17 cellular contexts compared by ENCODE assay signal in the genomic region with DNA sequence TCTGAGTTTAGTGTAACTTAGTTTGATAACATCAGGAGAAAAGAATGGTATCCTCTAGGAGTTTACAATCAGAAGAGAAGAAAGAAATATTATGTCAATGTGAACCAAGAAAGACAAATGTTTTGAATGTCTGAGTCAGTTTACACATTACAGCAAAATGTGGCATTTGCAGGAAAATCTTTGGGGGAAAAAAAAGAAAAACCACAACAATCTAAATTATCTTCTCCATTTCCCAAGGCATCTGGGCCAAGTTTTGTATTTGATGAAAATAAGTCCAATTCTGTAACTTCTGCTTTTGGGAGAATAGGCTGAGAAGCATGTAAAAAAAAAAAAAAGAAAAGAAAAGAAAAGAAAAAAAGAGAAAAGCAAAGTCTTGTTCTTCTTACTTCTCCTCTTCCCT. TPM values are rescaled to one million over a fixed set of nuclear protein-coding genes. Genes with fewer than 3 reads are reported as not detected.
DNase-seq lines count a peak whose midpoint lies in the region; TF ChIP-seq lines count a peak whose summit lies in the region.
"Had no signal": no experiment of that assay in that cellular context is flagged by ENCODE, and none has a peak within 500 bp of the region (broad histone marks: within the 10 kb centered on the region; RNA-seq: fewer than 3 reads in every experiment).

No MANE protein-coding gene starts in this region.

- no peak overlapping the region for H3K4me3 Mint-ChIP-seq in neural progenitor cell
- H3K4me3 Mint-ChIP-seq: activated CD4-positive, alpha-beta T cell treated with anti-CD3 and anti-CD28 coated beads, Interleukin-2, amount 10 ng/mL, durations not matched to agents 24 days and 14 days; activated naive CD8-positive, alpha-beta T cell treated with anti-CD3 and anti-CD28 coated beads for 36 hours had no signal

- no peaks in the 10 kb centered on the region for H4K20me1 ChIP-seq in neural progenitor cell (ENCODE audit: low read depth)

- no peaks in the 10 kb centered on the region for H3K79me2 ChIP-seq in neural progenitor cell (ENCODE audit: low read depth)

- no peaks in the 10 kb centered on the region for H3K36me3 Mint-ChIP-seq in neural progenitor cell
- H3K36me3 Mint-ChIP-seq: activated naive CD8-positive, alpha-beta T cell treated with anti-CD3 and anti-CD28 coated beads for 36 hours had no signal

- H3K4me1 ChIP-seq in SJCRH30 (peaks cover 12% of the 10 kb centered on the region), neural progenitor cell (no peaks in the 10 kb centered on the region)
- H3K4me1 ChIP-seq: vagina had no signal

- no peaks in the 10 kb centered on the region for H3K4me1 Mint-ChIP-seq in neural progenitor cell
- H3K4me1 Mint-ChIP-seq: activated CD4-positive, alpha-beta T cell treated with anti-CD3 and anti-CD28 coated beads, Interleukin-2, amount 10 ng/mL, durations not matched to agents 24 days and 14 days; activated naive CD8-positive, alpha-beta T cell treated with anti-CD3 and anti-CD28 coated beads for 36 hours had no signal

- TF ChIP-seq CTCF in BJ (IDR thresholded peaks at IDR 0.05; ENCODE audit: insufficient read depth, low read depth, low read length) (no peak), neural progenitor cell (IDR thresholded peaks at IDR 0.05) (no peak)

- no peaks in the 10 kb centered on the region for H3K9me3 Mint-ChIP-seq in neural progenitor cell
- H3K9me3 Mint-ChIP-seq: activated CD4-positive, alpha-beta T cell treated with anti-CD3 and anti-CD28 coated beads, Interleukin-2, amount 10 ng/mL, durations not matched to agents 24 days and 14 days; activated naive CD8-positive, alpha-beta T cell treated with anti-CD3 and anti-CD28 coated beads for 36 hours had no signal

- POLR2A ChIA-PET in BJ (lab: Charles Lee), result no interaction called here

- DNase-seq in BJ (ENCODE audit: low read depth), result peak; percentile 60
- no peak for DNase-seq in SJCRH30
- peak; percentile 19 for DNase-seq in dermis blood vessel endothelial cell
- DNase-seq in neural progenitor cell (ENCODE audit: low spot score), result no peak
- no peak for DNase-seq in erythroblast (lab: John Stamatoyannopoulos, UW)
- no peak for DNase-seq in kidney tubule cell (ENCODE audit: low spot score)
- DNase-seq in Ammon's horn (ENCODE audit: low spot score), result no peak
- no peak for DNase-seq in DMS114 treated with DMSO at 0.1 percent for 48 hours (lab: John Stamatoyannopoulos, UW; ENCODE audit: unreplicated experiment)
- DNase-seq: activated CD4-positive, alpha-beta T cell treated with anti-CD3 and anti-CD28 coated beads, Interleukin-2, amount 10 ng/mL, durations not matched to agents 24 days and 14 days; activated naive CD8-positive, alpha-beta T cell treated with anti-CD3 and anti-CD28 coated beads for 36 hours; activated T-cell treated with anti-CD3 and anti-CD28 coated beads, Interleukin-2, amount 50 U/mL, for 1 hour; AML-193; hypothalamus; left colon; NCI-H345; SIG-M5 had no signal

- no peak overlapping the region for H3K4me2 ChIP-seq in neural progenitor cell

- H3K27me3 Mint-ChIP-seq in neural progenitor cell (ENCODE audit: insufficient read depth, low read depth), result no peaks in the 10 kb centered on the region
- H3K27me3 Mint-ChIP-seq: activated CD4-positive, alpha-beta T cell treated with anti-CD3 and anti-CD28 coated beads, Interleukin-2, amount 10 ng/mL, durations not matched to agents 24 days and 14 days; activated naive CD8-positive, alpha-beta T cell treated with anti-CD3 and anti-CD28 coated beads for 36 hours had no signal

- H3K27ac Mint-ChIP-seq in neural progenitor cell, result no peak overlapping the region
- H3K27ac Mint-ChIP-seq: activated CD4-positive, alpha-beta T cell treated with anti-CD3 and anti-CD28 coated beads, Interleukin-2, amount 10 ng/mL, durations not matched to agents 24 days and 14 days; activated naive CD8-positive, alpha-beta T cell treated with anti-CD3 and anti-CD28 coated beads for 36 hours had no signal

- CTCF ChIA-PET in BJ (lab: Yijun Ruan, JAX), result interaction anchor here (1.2 kb wide), 1 partner anchor 57 kb away, joined by 4 read pairs; no protein-coding TSS in a partner anchor

- no peak overlapping the region for H3K9ac ChIP-seq in neural progenitor cell

- H3K9me3 ChIP-seq in SJCRH30 (replicated peaks), result no peaks in the 10 kb centered on the region
- no peaks in the 10 kb centered on the region for H3K9me3 ChIP-seq in neural progenitor cell (ENCODE audit: low read depth)
- H3K9me3 ChIP-seq: vagina had no signal

- no peaks in the 10 kb centered on the region for H3F3A ChIP-seq in neural progenitor cell (ENCODE audit: low read depth)

- TF ChIP-seq POLR2A in erythroblast (IDR thresholded peaks at IDR 0.05; ENCODE audit: low read length), result no peak

- H2AFZ ChIP-seq in neural progenitor cell (replicated peaks), result peak overlapping the region; percentile 38

- no peaks in the 10 kb centered on the region for H3K36me3 ChIP-seq in BJ (ENCODE audit: control insufficient read depth, insufficient read depth, low read length)
- H3K36me3 ChIP-seq in SJCRH30, result no peaks in the 10 kb centered on the region
- H3K36me3 ChIP-seq in neural progenitor cell, result no peaks in the 10 kb centered on the region
- H3K36me3 ChIP-seq: vagina had no signal

- H3K4me3 ChIP-seq in BJ (ENCODE audit: low read depth, low read length) (no peak overlapping the region), SJCRH30 (no peak overlapping the region), neural progenitor cell (no peak overlapping the region)
- H3K4me3 ChIP-seq: vagina had no signal

- H3K27me3 ChIP-seq in BJ (ENCODE audit: control insufficient read depth, insufficient read depth, low read length) (no peaks in the 10 kb centered on the region), SJCRH30 (no peaks in the 10 kb centered on the region), neural progenitor cell (no peaks in the 10 kb centered on the region)
- H3K27me3 ChIP-seq: vagina had no signal

- H3K27ac ChIP-seq in SJCRH30, result peak overlapping the region; percentile 2; the same call in 1 of the 2 replicates
- H3K27ac ChIP-seq in neural progenitor cell, result no peak overlapping the region
- H3K27ac ChIP-seq: vagina had no signal

RNA-seq across cellular contexts. Expression of gene FLRT2, which starts 58.8 kb away (rescaled TPM):
- 16.7 and 22.4 TPM in 2 replicates for polyA plus RNA-seq in BJ (2011; rRNA removed)
- 38.0 and 42.3 TPM in 2 replicates for polyA minus RNA-seq in BJ (2011; rRNA and poly(A)+ RNA removed)
- total RNA-seq in SJCRH30 (2014; rRNA removed; shearing (Covaris generic)), result 22.7 and 23.5 TPM in 2 replicates
- 213 and 216 TPM in 2 replicates for total RNA-seq in dermis blood vessel endothelial cell
- 8.5 and 8.7 TPM in 2 replicates for total RNA-seq in neural progenitor cell (ENCODE audit: low replicate concordance)
- total RNA-seq: activated CD4-positive, alpha-beta T cell treated with anti-CD3 and anti-CD28 coated beads, Interleukin-2, amount 10 ng/mL, durations not matched to agents 24 days and 14 days; activated naive CD8-positive, alpha-beta T cell treated with anti-CD3 and anti-CD28 coated beads for 36 hours had no signal

Comparison
In these comparisons a context has a peak if more than half of its experiments do, and no peak if none do; other contexts are left out.
1. DNase-seq: peak in BJ (single experiment) and dermis blood vessel endothelial cell (single experiment); none in SJCRH30 (0 of 2), neural progenitor cell (single experiment), erythroblast (0 of 2), kidney tubule cell (single experiment), Ammon's horn (single experiment) and DMS114 treated with DMSO at 0.1 percent for 48 hours (single experiment).